Comparison of ENCODE assay signal across 1 cellular context in the genomic region with DNA sequence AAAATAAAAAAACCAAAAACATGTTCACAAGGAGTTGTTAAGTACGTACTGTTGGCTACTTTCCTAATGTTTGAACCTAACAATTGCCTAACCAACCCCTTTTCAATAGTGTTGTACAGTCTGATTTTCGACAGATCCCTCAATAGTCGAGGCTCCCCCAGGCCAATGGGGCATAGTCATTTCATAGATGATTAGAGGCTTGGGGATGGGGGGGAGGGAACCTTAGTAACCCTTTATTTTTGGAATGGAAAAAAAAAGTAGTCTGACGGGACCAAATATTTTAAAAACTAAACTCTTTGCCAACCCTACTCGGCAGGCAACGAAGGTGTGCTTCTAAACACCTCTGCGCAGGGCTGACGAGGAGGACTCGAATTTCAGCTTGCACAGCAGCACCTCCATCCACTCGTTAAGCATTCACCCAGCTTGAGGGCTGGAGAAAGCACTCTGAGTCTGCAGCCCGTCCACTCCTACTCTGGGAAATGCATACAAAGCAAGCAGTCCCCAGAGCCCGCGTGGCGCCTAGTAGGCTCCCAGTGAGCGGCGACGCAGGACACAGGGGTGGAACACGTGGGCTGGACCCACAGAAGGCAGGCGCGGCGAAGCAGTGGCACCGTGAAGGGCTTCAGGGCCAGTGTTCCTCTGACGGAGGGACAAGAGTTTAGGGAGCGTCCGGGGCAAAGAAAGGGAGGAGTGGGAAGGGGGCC.
TF ChIP-seq lines count a peak whose summit lies in the region.

No MANE protein-coding gene starts in this region.

TF ChIP-seq in K562, 482 proteins besides CTCF, POLR2A, EP300 and RAD21 (continued from another document and continues in another):
- TF ChIP-seq, protein P1, sequence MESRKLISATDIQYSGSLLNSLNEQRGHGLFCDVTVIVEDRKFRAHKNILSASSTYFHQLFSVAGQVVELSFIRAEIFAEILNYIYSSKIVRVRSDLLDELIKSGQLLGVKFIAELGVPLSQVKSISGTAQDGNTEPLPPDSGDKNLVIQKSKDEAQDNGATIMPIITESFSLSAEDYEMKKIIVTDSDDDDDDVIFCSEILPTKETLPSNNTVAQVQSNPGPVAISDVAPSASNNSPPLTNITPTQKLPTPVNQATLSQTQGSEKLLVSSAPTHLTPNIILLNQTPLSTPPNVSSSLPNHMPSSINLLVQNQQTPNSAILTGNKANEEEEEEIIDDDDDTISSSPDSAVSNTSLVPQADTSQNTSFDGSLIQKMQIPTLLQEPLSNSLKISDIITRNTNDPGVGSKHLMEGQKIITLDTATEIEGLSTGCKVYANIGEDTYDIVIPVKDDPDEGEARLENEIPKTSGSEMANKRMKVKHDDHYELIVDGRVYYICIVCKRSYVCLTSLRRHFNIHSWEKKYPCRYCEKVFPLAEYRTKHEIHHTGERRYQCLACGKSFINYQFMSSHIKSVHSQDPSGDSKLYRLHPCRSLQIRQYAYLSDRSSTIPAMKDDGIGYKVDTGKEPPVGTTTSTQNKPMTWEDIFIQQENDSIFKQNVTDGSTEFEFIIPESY (CRISPR knock-in tag; IDR thresholded peaks at IDR 0.05): peak; percentile 72
- TF ChIP-seq RHOXF2B (CRISPR knock-in tag; conservative IDR thresholded peaks at IDR 0.05): no peak
- no peak for TF ChIP-seq NFE2 (IDR thresholded peaks at IDR 0.05; ENCODE audit: low read depth)
- TF ChIP-seq EGR1 (conservative IDR thresholded peaks at IDR 0.05): 0 out of 2 replicates have a peak, but pooled peaks have one; percentile 15
- TF ChIP-seq, protein P2, sequence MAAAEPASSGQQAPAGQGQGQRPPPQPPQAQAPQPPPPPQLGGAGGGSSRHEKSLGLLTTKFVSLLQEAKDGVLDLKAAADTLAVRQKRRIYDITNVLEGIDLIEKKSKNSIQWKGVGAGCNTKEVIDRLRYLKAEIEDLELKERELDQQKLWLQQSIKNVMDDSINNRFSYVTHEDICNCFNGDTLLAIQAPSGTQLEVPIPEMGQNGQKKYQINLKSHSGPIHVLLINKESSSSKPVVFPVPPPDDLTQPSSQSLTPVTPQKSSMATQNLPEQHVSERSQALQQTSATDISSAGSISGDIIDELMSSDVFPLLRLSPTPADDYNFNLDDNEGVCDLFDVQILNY (CRISPR knock-in tag; IDR thresholded peaks at IDR 0.05): peak; percentile 96
- TF ChIP-seq, protein P3, sequence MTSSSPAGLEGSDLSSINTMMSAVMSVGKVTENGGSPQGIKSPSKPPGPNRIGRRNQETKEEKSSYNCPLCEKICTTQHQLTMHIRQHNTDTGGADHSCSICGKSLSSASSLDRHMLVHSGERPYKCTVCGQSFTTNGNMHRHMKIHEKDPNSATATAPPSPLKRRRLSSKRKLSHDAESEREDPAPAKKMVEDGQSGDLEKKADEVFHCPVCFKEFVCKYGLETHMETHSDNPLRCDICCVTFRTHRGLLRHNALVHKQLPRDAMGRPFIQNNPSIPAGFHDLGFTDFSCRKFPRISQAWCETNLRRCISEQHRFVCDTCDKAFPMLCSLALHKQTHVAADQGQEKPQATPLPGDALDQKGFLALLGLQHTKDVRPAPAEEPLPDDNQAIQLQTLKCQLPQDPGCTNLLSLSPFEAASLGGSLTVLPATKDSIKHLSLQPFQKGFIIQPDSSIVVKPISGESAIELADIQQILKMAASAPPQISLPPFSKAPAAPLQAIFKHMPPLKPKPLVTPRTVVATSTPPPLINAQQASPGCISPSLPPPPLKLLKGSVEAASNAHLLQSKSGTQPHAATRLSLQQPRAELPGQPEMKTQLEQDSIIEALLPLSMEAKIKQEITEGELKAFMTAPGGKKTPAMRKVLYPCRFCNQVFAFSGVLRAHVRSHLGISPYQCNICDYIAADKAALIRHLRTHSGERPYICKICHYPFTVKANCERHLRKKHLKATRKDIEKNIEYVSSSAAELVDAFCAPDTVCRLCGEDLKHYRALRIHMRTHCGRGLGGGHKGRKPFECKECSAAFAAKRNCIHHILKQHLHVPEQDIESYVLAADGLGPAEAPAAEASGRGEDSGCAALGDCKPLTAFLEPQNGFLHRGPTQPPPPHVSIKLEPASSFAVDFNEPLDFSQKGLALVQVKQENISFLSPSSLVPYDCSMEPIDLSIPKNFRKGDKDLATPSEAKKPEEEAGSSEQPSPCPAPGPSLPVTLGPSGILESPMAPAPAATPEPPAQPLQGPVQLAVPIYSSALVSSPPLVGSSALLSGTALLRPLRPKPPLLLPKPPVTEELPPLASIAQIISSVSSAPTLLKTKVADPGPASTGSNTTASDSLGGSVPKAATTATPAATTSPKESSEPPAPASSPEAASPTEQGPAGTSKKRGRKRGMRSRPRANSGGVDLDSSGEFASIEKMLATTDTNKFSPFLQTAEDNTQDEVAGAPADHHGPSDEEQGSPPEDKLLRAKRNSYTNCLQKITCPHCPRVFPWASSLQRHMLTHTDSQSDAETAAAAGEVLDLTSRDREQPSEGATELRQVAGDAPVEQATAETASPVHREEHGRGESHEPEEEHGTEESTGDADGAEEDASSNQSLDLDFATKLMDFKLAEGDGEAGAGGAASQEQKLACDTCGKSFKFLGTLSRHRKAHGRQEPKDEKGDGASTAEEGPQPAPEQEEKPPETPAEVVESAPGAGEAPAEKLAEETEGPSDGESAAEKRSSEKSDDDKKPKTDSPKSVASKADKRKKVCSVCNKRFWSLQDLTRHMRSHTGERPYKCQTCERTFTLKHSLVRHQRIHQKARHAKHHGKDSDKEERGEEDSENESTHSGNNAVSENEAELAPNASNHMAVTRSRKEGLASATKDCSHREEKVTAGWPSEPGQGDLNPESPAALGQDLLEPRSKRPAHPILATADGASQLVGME (CRISPR knock-in tag; IDR thresholded peaks at IDR 0.05): no peak
- 0 out of 2 replicates have a peak, but pooled peaks have one; percentile 39 for TF ChIP-seq PRMT5 (CRISPR knock-in tag; IDR thresholded peaks at IDR 0.05)
- TF ChIP-seq NFATC3 (IDR thresholded peaks at IDR 0.05): no peak
- TF ChIP-seq ZNF232 (CRISPR knock-in tag; IDR thresholded peaks at IDR 0.05): peak; percentile 98
- TF ChIP-seq BRCA1 (IDR thresholded peaks at IDR 0.05): no peak
- TF ChIP-seq BRCA1 (CRISPR knock-in tag; IDR thresholded peaks at IDR 0.05): no peak
- TF ChIP-seq CHD4 (IDR thresholded peaks at IDR 0.05; ENCODE audit: insufficient read depth, insufficient replicate concordance, low read depth, low read length, poor library complexity, severe bottlenecking): no peak
- no peak for TF ChIP-seq RFX1 (IDR thresholded peaks at IDR 0.05)
- TF ChIP-seq, protein P4, sequence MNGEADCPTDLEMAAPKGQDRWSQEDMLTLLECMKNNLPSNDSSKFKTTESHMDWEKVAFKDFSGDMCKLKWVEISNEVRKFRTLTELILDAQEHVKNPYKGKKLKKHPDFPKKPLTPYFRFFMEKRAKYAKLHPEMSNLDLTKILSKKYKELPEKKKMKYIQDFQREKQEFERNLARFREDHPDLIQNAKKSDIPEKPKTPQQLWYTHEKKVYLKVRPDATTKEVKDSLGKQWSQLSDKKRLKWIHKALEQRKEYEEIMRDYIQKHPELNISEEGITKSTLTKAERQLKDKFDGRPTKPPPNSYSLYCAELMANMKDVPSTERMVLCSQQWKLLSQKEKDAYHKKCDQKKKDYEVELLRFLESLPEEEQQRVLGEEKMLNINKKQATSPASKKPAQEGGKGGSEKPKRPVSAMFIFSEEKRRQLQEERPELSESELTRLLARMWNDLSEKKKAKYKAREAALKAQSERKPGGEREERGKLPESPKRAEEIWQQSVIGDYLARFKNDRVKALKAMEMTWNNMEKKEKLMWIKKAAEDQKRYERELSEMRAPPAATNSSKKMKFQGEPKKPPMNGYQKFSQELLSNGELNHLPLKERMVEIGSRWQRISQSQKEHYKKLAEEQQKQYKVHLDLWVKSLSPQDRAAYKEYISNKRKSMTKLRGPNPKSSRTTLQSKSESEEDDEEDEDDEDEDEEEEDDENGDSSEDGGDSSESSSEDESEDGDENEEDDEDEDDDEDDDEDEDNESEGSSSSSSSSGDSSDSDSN (IDR thresholded peaks at IDR 0.05; ENCODE audit: borderline replicate concordance in 1 of 2, low read depth in 2 of 2, low read length in 2 of 2): 0 out of 4 replicates have a peak, but pooled peaks of 1 of the 2 experiments have one; percentile 54
- no peak for TF ChIP-seq ZNF212 (CRISPR knock-in tag; IDR thresholded peaks at IDR 0.05)
- no peak for TF ChIP-seq ZNF644 (tag; IDR thresholded peaks at IDR 0.05; ENCODE audit: low read depth)
- TF ChIP-seq NFIX (CRISPR knock-in tag; IDR thresholded peaks at IDR 0.05; ENCODE audit: low read depth): no peak
- TF ChIP-seq, protein P5, sequence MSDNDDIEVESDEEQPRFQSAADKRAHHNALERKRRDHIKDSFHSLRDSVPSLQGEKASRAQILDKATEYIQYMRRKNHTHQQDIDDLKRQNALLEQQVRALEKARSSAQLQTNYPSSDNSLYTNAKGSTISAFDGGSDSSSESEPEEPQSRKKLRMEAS (CRISPR knock-in tag; IDR thresholded peaks at IDR 0.05): peak; percentile 98
- no peak for TF ChIP-seq TFAM (CRISPR knock-in tag; conservative IDR thresholded peaks at IDR 0.05)
- TF ChIP-seq, protein P6, sequence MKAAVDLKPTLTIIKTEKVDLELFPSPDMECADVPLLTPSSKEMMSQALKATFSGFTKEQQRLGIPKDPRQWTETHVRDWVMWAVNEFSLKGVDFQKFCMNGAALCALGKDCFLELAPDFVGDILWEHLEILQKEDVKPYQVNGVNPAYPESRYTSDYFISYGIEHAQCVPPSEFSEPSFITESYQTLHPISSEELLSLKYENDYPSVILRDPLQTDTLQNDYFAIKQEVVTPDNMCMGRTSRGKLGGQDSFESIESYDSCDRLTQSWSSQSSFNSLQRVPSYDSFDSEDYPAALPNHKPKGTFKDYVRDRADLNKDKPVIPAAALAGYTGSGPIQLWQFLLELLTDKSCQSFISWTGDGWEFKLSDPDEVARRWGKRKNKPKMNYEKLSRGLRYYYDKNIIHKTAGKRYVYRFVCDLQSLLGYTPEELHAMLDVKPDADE (conservative IDR thresholded peaks at IDR 0.05; ENCODE audit: control insufficient read depth, low read depth, low read length): no peak
- TF ChIP-seq SIN3A (IDR thresholded peaks at IDR 0.05; ENCODE audit: borderline replicate concordance in 2 of 2, control insufficient read depth in 1 of 2, low read depth in 2 of 2, low read length in 2 of 2): peak; percentile 29 to 92; a peak in 3 of 4 replicates
- 0 out of 2 replicates have a peak, but pooled peaks have one; percentile 50 for TF ChIP-seq NFRKB (IDR thresholded peaks at IDR 0.05; ENCODE audit: low read depth)
- TF ChIP-seq, protein P7, sequence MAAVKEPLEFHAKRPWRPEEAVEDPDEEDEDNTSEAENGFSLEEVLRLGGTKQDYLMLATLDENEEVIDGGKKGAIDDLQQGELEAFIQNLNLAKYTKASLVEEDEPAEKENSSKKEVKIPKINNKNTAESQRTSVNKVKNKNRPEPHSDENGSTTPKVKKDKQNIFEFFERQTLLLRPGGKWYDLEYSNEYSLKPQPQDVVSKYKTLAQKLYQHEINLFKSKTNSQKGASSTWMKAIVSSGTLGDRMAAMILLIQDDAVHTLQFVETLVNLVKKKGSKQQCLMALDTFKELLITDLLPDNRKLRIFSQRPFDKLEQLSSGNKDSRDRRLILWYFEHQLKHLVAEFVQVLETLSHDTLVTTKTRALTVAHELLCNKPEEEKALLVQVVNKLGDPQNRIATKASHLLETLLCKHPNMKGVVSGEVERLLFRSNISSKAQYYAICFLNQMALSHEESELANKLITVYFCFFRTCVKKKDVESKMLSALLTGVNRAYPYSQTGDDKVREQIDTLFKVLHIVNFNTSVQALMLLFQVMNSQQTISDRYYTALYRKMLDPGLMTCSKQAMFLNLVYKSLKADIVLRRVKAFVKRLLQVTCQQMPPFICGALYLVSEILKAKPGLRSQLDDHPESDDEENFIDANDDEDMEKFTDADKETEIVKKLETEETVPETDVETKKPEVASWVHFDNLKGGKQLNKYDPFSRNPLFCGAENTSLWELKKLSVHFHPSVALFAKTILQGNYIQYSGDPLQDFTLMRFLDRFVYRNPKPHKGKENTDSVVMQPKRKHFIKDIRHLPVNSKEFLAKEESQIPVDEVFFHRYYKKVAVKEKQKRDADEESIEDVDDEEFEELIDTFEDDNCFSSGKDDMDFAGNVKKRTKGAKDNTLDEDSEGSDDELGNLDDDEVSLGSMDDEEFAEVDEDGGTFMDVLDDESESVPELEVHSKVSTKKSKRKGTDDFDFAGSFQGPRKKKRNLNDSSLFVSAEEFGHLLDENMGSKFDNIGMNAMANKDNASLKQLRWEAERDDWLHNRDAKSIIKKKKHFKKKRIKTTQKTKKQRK (IDR thresholded peaks at IDR 0.05; ENCODE audit: borderline replicate concordance, low read depth, low read length): no peak
- no peak for TF ChIP-seq FOSL1 (tag; conservative IDR thresholded peaks at IDR 0.05)
- peak; percentile 56; the same call in 1 of the 2 replicates for TF ChIP-seq MXI1 (IDR thresholded peaks at IDR 0.05; ENCODE audit: low read depth, low read length)
- TF ChIP-seq YBX1 (IDR thresholded peaks at IDR 0.05): no peak
- TF ChIP-seq RB1 (IDR thresholded peaks at IDR 0.05; ENCODE audit: low read depth): peak; percentile 26; the same call in 1 of the 2 replicates
- no peak for TF ChIP-seq SREBF1 (IDR thresholded peaks at IDR 0.05; ENCODE audit: borderline replicate concordance, low read depth, low read length)
- no peak for TF ChIP-seq MCM7 (IDR thresholded peaks at IDR 0.05)
- TF ChIP-seq JUND (IDR thresholded peaks at IDR 0.05; ENCODE audit: borderline replicate concordance, low read depth, low read length): no peak
- TF ChIP-seq JUND (tag; IDR thresholded peaks at IDR 0.05; ENCODE audit: borderline replicate concordance, low read depth, low read length): 0 out of 3 replicates have a peak, but pooled peaks have one; percentile 27
- TF ChIP-seq, protein P8, sequence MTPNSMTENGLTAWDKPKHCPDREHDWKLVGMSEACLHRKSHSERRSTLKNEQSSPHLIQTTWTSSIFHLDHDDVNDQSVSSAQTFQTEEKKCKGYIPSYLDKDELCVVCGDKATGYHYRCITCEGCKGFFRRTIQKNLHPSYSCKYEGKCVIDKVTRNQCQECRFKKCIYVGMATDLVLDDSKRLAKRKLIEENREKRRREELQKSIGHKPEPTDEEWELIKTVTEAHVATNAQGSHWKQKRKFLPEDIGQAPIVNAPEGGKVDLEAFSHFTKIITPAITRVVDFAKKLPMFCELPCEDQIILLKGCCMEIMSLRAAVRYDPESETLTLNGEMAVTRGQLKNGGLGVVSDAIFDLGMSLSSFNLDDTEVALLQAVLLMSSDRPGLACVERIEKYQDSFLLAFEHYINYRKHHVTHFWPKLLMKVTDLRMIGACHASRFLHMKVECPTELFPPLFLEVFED (CRISPR knock-in tag; conservative IDR thresholded peaks at IDR 0.05): no peak
- 0 out of 4 replicates have a peak, but pooled peaks of 1 of the 2 experiments have one; percentile 20 for TF ChIP-seq TEAD1 (CRISPR knock-in tag; IDR thresholded peaks at IDR 0.05)
- TF ChIP-seq RBM15 (IDR thresholded peaks at IDR 0.05; ENCODE audit: insufficient read depth, low read length): no peak
- TF ChIP-seq TAF7 (tag; IDR thresholded peaks at IDR 0.05): no peak
- TF ChIP-seq TRIM24 (IDR thresholded peaks at IDR 0.05): no peak
- no peak for TF ChIP-seq TAF1 (IDR thresholded peaks at IDR 0.05; ENCODE audit: control insufficient read depth, extremely low read depth, insufficient read depth, low read length, severe bottlenecking)
